31 cellular contexts compared by ENCODE assay signal in the genomic region with DNA sequence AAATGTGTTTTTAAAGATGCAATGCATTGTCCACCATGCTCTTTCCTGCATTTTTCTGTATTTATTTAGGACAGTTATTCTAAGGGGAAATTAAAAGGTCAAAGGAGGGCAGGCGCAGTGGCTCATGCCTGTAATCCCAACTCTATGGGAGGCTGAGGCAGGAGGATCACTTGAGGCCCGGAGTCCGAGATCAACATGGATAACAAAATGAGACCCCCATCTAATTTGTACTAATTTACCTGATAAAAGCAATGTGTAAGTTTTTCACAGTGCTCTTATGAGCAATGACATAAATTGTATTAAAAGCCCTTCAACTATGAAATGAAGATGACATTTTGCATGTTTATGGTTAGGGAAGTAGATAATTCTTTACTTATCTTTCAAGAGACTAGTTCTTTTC.
"Had no signal": no experiment of that assay in that cellular context is flagged by ENCODE, and none has a peak within 500 bp of the region (broad histone marks: within the 10 kb centered on the region; RNA-seq: fewer than 3 reads in every experiment).

No MANE protein-coding gene starts in this region.

- H3K27me3 ChIP-seq: adrenal gland, body of pancreas, breast epithelium had no signal

- DNase-seq: activated B cell treated with CpG ODN at 0.5 μM for 24 hours; activated CD4-positive, alpha-beta memory T cell treated with anti-CD3 and anti-CD28 coated beads for 36 hours; activated CD4-positive, alpha-beta T cell treated with anti-CD3 and anti-CD28 coated beads for 4 hours; activated CD4-positive, alpha-beta T cell treated with anti-CD3 and anti-CD28 coated beads, Interleukin-2, amount 50 U/mL, for 1 hour; activated CD4-positive, CD25-positive, alpha-beta regulatory T cell treated with anti-CD3 and anti-CD28 coated beads, Interleukin-2, amount 50 U/mL, for 72 hours; activated CD8-positive, alpha-beta memory T cell treated with anti-CD3 and anti-CD28 coated beads, Interleukin-2, amount 50 U/mL, for 4 hours; activated effector memory CD4-positive, alpha-beta T cell treated with anti-CD3 and anti-CD28 coated beads, Interleukin-2, amount 50 U/mL, for 16 hours; activated naive CD4-positive, alpha-beta T cell; activated T-cell treated with anti-CD3 and anti-CD28 coated beads for 4 hours; activated T-cell treated with anti-CD3 and anti-CD28 coated beads, Interleukin-2, amount 50 U/mL, for 72 hours; body of pancreas; Karpas-422; KBM-7; NCI-H1105; NCI-H1417 treated with DMSO at 0.1 percent for 48 hours; NCI-H1930; NCI-H2081 treated with DMSO at 0.1 percent for 48 hours; NCI-H226; NCI-H446 treated with DMSO at 0.1 percent for 48 hours; NCI-H524 treated with DMSO at 0.1 percent for 48 hours; NCI-H748 treated with DMSO at 0.1 percent for 48 hours; NK-92 treated with Interleukin-12 subunit alpha and Interleukin-12 subunit beta, amount 100 ng/mL, for 24 hours; PC-9; SIG-M5; T-cell; T-helper 17 cell had no signal

- H3K4me3 ChIP-seq: adrenal gland, body of pancreas, breast epithelium, PC-9 had no signal

- H3K27ac ChIP-seq: adrenal gland, body of pancreas, breast epithelium, PC-9, RWPE1 had no signal

- H3K27me3 Mint-ChIP-seq: activated B cell treated with CpG ODN at 0.5 μM for 24 hours; activated CD4-positive, alpha-beta memory T cell treated with anti-CD3 and anti-CD28 coated beads for 36 hours; activated T-helper 17 cell treated with anti-CD3 and anti-CD28 coated beads, Interleukin-2, amount 50 U/mL, for 72 hours; T-cell; T-helper 17 cell had no signal

- H3K4me3 Mint-ChIP-seq: activated B cell treated with CpG ODN at 0.5 μM for 24 hours; activated CD4-positive, alpha-beta memory T cell treated with anti-CD3 and anti-CD28 coated beads for 36 hours; activated T-cell treated with anti-CD3 and anti-CD28 coated beads, Interleukin-2, amount 50 U/mL, for 72 hours; activated T-helper 17 cell treated with anti-CD3 and anti-CD28 coated beads, Interleukin-2, amount 50 U/mL, for 72 hours; T-cell; T-helper 17 cell had no signal

- H3K9me3 ChIP-seq: adrenal gland, body of pancreas, breast epithelium had no signal

- H3K9me3 Mint-ChIP-seq: activated B cell treated with CpG ODN at 0.5 μM for 24 hours; activated CD4-positive, alpha-beta memory T cell treated with anti-CD3 and anti-CD28 coated beads for 36 hours; activated naive CD4-positive, alpha-beta T cell treated with anti-CD3 and anti-CD28 coated beads, Interleukin-2, amount 50 U/mL, for 72 hours; activated T-cell treated with anti-CD3 and anti-CD28 coated beads, Interleukin-2, amount 50 U/mL, for 72 hours; activated T-helper 17 cell treated with anti-CD3 and anti-CD28 coated beads, Interleukin-2, amount 50 U/mL, for 72 hours; T-cell had no signal

- H3K4me1 ChIP-seq: adrenal gland, breast epithelium had no signal

- H3K27ac Mint-ChIP-seq: activated B cell treated with CpG ODN at 0.5 μM for 24 hours; activated CD4-positive, alpha-beta memory T cell treated with anti-CD3 and anti-CD28 coated beads for 36 hours; activated naive CD4-positive, alpha-beta T cell treated with anti-CD3 and anti-CD28 coated beads, Interleukin-2, amount 50 U/mL, for 72 hours; activated T-cell treated with anti-CD3 and anti-CD28 coated beads, Interleukin-2, amount 50 U/mL, for 72 hours; activated T-helper 17 cell treated with anti-CD3 and anti-CD28 coated beads, Interleukin-2, amount 50 U/mL, for 72 hours; T-cell; T-helper 17 cell had no signal
